In the genomic region with DNA sequence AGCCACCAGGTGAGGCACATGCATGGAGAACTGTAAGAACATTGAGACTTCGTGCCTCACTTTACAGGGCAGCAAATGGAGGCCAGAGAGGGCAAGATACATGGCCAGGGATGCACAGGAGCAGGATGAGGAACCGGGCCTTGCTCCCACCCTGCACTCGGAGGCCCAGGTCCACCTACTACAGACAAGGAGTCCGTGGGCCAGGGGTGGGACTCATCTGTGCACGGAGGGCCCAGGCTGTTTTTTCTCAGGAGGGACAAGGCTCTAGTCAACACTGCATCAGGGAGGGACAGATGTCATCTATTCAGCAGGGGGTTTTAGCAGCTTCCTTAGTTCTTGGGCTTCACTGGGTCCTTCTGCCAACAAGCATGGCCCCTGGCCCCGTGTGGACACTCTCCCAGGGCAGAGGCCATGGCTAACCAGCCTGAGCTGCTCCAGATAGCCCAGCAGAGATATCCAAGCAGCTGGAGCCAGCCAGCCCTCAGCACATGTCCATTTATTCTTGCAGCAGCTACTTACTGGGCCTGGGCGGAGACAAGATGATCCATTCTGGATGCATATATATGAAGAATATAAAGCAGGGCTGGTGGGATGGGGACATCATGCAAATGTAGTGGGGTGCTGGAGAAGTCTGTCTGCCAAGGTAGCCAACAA, we compare ENCODE assay signal across 17 cellular contexts.
"Had no signal": no experiment of that assay in that cellular context is flagged by ENCODE, and none has a peak within 500 bp of the region (broad histone marks: within the 10 kb centered on the region; RNA-seq: fewer than 3 reads in every experiment).

No MANE protein-coding gene starts in this region.

- H3K4me3 Mint-ChIP-seq: dendritic cell treated with granulocyte-macrophage colony-stimulating factor and Interleukin-4, amounts not matched to agents 40 ng/mL and 50 ng/mL, for 4 days; effector memory CD8-positive, alpha-beta T cell; immature natural killer cell; stimulated activated naive CD8-positive, alpha-beta T cell treated with anti-CD3 and anti-CD28 coated beads, Interleukin-15, Interleukin-2, amounts not matched to agents 100 ng/mL and 50 ng/mL, for 24 hours; T-helper 17 cell had no signal

- H3K9me3 Mint-ChIP-seq: effector memory CD8-positive, alpha-beta T cell; stimulated activated naive CD8-positive, alpha-beta T cell treated with anti-CD3 and anti-CD28 coated beads, Interleukin-15, Interleukin-2, amounts not matched to agents 100 ng/mL and 50 ng/mL, for 24 hours had no signal

- H3K27ac ChIP-seq: epithelial cell of prostate, heart left ventricle, lower lobe of right lung, testis, WERI-Rb-1 had no signal

- H3K4me1 Mint-ChIP-seq: immature natural killer cell had no signal

- H3K36me3 ChIP-seq: heart left ventricle, lower lobe of right lung, WERI-Rb-1 had no signal

- H3K27ac Mint-ChIP-seq: dendritic cell treated with granulocyte-macrophage colony-stimulating factor and Interleukin-4, amounts not matched to agents 40 ng/mL and 50 ng/mL, for 4 days; effector memory CD8-positive, alpha-beta T cell; immature natural killer cell; stimulated activated naive CD8-positive, alpha-beta T cell treated with anti-CD3 and anti-CD28 coated beads, Interleukin-15, Interleukin-2, amounts not matched to agents 100 ng/mL and 50 ng/mL, for 24 hours; T-helper 17 cell had no signal

- H3K4me3 ChIP-seq: heart left ventricle, lower lobe of right lung, testis had no signal

- H3K9me3 ChIP-seq: lower lobe of right lung, testis had no signal

- DNase-seq: activated CD4-positive, alpha-beta T cell treated with anti-CD3 and anti-CD28 coated beads, Interleukin-2, amount 50 U/mL, for 48 hours; activated naive CD4-positive, alpha-beta T cell treated with Interleukin-2 at 50 U/mL for 16 hours; effector memory CD8-positive, alpha-beta T cell; immature natural killer cell; left cardiac atrium; lower lobe of right lung; midbrain; small intestine; stimulated activated CD4-positive, alpha-beta T cell treated with anti-CD3 and anti-CD28 coated beads, Interleukin-4, amount 100 ng/mL, for 4 hours; stimulated activated CD8-positive, alpha-beta memory T cell treated with anti-CD3 and anti-CD28 coated beads, Interleukin-4, amount 100 ng/mL, for 48 hours; T-helper 17 cell; testis; WERI-Rb-1 had no signal

- H3K36me3 Mint-ChIP-seq: immature natural killer cell had no signal

- H3K4me1 ChIP-seq: heart left ventricle, lower lobe of right lung, testis had no signal

- H3K27me3 ChIP-seq: testis had no signal
